Comparison of ENCODE assay signal across 13 cellular contexts in genomic region chr11:128504489-128504888, GRCh38.
DNase-seq lines count a peak whose midpoint lies in the region; ATAC-seq and TF ChIP-seq lines count a peak whose summit lies in the region.
"Had no signal": no experiment of that assay in that cellular context is flagged by ENCODE, and none has a peak within 500 bp of the region (broad histone marks: within the 10 kb centered on the region; RNA-seq: fewer than 3 reads in every experiment).

No MANE protein-coding gene starts in this region.

- H3K27ac ChIP-seq in GM23248 = peak overlapping the region; percentile 98
- 0 out of 2 replicates have a peak overlapping the region, but pooled peaks have one; percentile 5 for H3K27ac ChIP-seq in SK-N-MC
- peak overlapping the region; percentile 34 to 66 for H3K27ac ChIP-seq in coronary artery
- H3K27ac ChIP-seq in psoas muscle = peak overlapping the region; percentile 80

- H3F3A ChIP-seq in GM23248 (ENCODE audit: insufficient read depth) = peaks cover 86% of the 10 kb centered on the region

- peak overlapping the region; percentile 62 for H3K9ac ChIP-seq in GM23248
- H3K9ac ChIP-seq in SK-N-MC (ENCODE audit: insufficient read length) = no peak overlapping the region

- peaks cover 95% of the 10 kb centered on the region for H3K4me1 ChIP-seq in GM23248 (ENCODE audit: insufficient read depth)
- peaks cover 92% of the 10 kb centered on the region for H3K4me1 ChIP-seq in psoas muscle

- no peak overlapping the region for H2AFZ ChIP-seq in GM23248

- peaks cover 6% of the 10 kb centered on the region; the same call in 1 of the 2 replicates for H3K36me3 ChIP-seq in GM23248 (ENCODE audit: low read depth)
- no peaks in the 10 kb centered on the region for H3K36me3 ChIP-seq in SK-N-MC (ENCODE audit: insufficient read depth, low read length)
- H3K36me3 ChIP-seq in psoas muscle (ENCODE audit: insufficient read depth in 1 of 2, low read depth in 1 of 2) = no peaks in the 10 kb centered on the region

- intact Hi-C loops in psoas muscle (cut with DNase I) = loop anchor here in 1 of 2 donors (5.0 kb wide), 1 partner anchor 207 kb away; no protein-coding TSS in a partner anchor

- peak overlapping the region; percentile 63 for H3K4me2 ChIP-seq in GM23248 (ENCODE audit: unreplicated experiment)

- H3K9me3 ChIP-seq in GM23248 (ENCODE audit: low read depth) (no peaks in the 10 kb centered on the region), SK-N-MC (ENCODE audit: low read depth, low read length) (no peaks in the 10 kb centered on the region), psoas muscle (no peaks in the 10 kb centered on the region)

- H3K27me3 ChIP-seq in GM23248 (replicated peaks; ENCODE audit: insufficient read depth) = no peaks in the 10 kb centered on the region
- H3K27me3 ChIP-seq in psoas muscle (ENCODE audit: insufficient read depth in 3 of 3, low read length in 2 of 3) = no peaks in the 10 kb centered on the region

- TF ChIP-seq CTCF in coronary artery (IDR thresholded peaks at IDR 0.05) (no peak), psoas muscle (IDR thresholded peaks at IDR 0.05) (no peak)

- 93 to 96% methylated on average over 2 of the region's 2 CpGs for WGBS in GM23248 (ENCODE audit: low coverage in 1 of 2, low lambda C conversion rate in 2 of 2, missing lambda C conversion rate in 2 of 2), 2 experiments
- 34 to 47% (median 44%) methylated on average over 2 of the region's 2 CpGs for WGBS in psoas muscle, 3 donors

- in situ Hi-C loops in GM23248 (cut with MboI) = loop anchor here (25.0 kb wide), 1 partner anchor 467 kb away; no protein-coding TSS in a partner anchor

- H3K79me2 ChIP-seq in GM23248 (ENCODE audit: insufficient read depth) = peaks cover 96% of the 10 kb centered on the region

- H3K9me2 ChIP-seq in GM23248 (ENCODE audit: insufficient read depth) = no peaks in the 10 kb centered on the region

- H4K20me1 ChIP-seq in GM23248 (ENCODE audit: insufficient read depth) = peaks cover 17% of the 10 kb centered on the region; the same call in 1 of the 2 replicates

- ATAC-seq in psoas muscle (peak in 1 of 4 donors; percentile 29), HG03521 (IDR thresholded peaks at IDR 0.05; ENCODE audit: unreplicated experiment) (no peak)

- DNase-seq in GM23248 (peak; percentile 60), SK-N-MC (ENCODE audit: low read depth, low spot score) (no peak), coronary artery (ENCODE audit: low spot score) (no peak), psoas muscle (no peak), NCI-H187 (lab: John Stamatoyannopoulos, UW) (no peak), SKM-1 (lab: John Stamatoyannopoulos, UW; ENCODE audit: unreplicated experiment) (no peak), MV-4-11 (lab: John Stamatoyannopoulos, UW) (no peak)
- DNase-seq: activated CD4-positive, alpha-beta T cell treated with anti-CD3 and anti-CD28 coated beads for 4 hours; central memory CD4-positive, alpha-beta T cell; DND-41; foreskin melanocyte; NCI-H2081 treated with DMSO at 0.1 percent for 48 hours had no signal

- no peak overlapping the region for H3K4me3 ChIP-seq in GM23248
- no peak overlapping the region for H3K4me3 ChIP-seq in SK-N-MC
- H3K4me3 ChIP-seq in coronary artery = no peak overlapping the region
- no peak overlapping the region for H3K4me3 ChIP-seq in psoas muscle

Comparison
In these comparisons a context has a peak if more than half of its experiments do, and no peak if none do; other contexts are left out.
1. H3K27ac ChIP-seq: peak in every context shown above with its lines; median percentile 98 in GM23248; 80 in psoas muscle; 50 in coronary artery; 5 in SK-N-MC.